22 cellular contexts compared by ENCODE assay signal in genomic region chr12:58906917-58907316, GRCh38. TPM values are rescaled to one million over a fixed set of nuclear protein-coding genes. Genes with fewer than 3 reads are reported as not detected.
"Had no signal": no experiment of that assay in that cellular context is flagged by ENCODE, and none has a peak within 500 bp of the region (broad histone marks: within the 10 kb centered on the region; RNA-seq: fewer than 3 reads in every experiment).

No MANE protein-coding gene starts in this region.

- H3K4me3 ChIP-seq: hepatocyte, smooth muscle cell, transverse colon, vagina had no signal

- H2AFZ ChIP-seq: hepatocyte had no signal

- H3K27me3 ChIP-seq: hepatocyte, transverse colon, vagina had no signal

- H3K27ac ChIP-seq: hepatocyte, transverse colon, vagina had no signal

- ATAC-seq: activated CD8-positive, alpha-beta T cell treated with anti-CD3 and anti-CD28 coated beads, Interleukin-2, amount 10 ng/mL, durations not matched to agents 7 days and 5 days; activated naive CD4-positive, alpha-beta T cell treated with anti-CD3 and anti-CD28 coated beads, Interleukin-2, amount 50 U/mL, for 72 hours; left lobe of liver; natural killer cell treated with Interleukin-12 subunit alpha and Interleukin-12 subunit beta and Interleukin-15 and Interleukin-18, amount 100 ng/mL, for 72 hours; right cardiac atrium; stimulated activated naive CD8-positive, alpha-beta T cell treated with anti-CD3 and anti-CD28 coated beads, Interleukin-15, Interleukin-2, amounts not matched to agents 100 U/mL and 50 U/mL, for 24 hours; T-helper 17 cell had no signal

- H3K9me3 ChIP-seq: transverse colon, vagina had no signal

- DNase-seq: activated B cell treated with CpG ODN at 0.5 μM for 24 hours; activated CD4-positive, alpha-beta T cell treated with anti-CD3 and anti-CD28 coated beads for 48 hours; activated CD8-positive, alpha-beta memory T cell treated with anti-CD3 and anti-CD28 coated beads, Interleukin-2, amount 50 U/mL, for 4 hours; activated CD8-positive, alpha-beta T cell treated with anti-CD3 and anti-CD28 coated beads, Interleukin-2, amount 10 ng/mL, durations not matched to agents 7 days and 5 days; activated gamma-delta T cell; activated T-cell treated with anti-CD3 and anti-CD28 coated beads, Interleukin-2, amount 50 U/mL, for 48 hours; cortex of kidney; effector memory CD4-positive, alpha-beta T cell; islet precursor cell; occipital lobe; right cardiac atrium; stimulated activated naive CD8-positive, alpha-beta T cell treated with anti-CD3 and anti-CD28 coated beads, Interleukin-15, Interleukin-2, amounts not matched to agents 100 U/mL and 50 U/mL, for 24 hours; T-helper 17 cell; transverse colon had no signal

- H3K9me3 Mint-ChIP-seq: natural killer cell treated with Interleukin-12 subunit alpha and Interleukin-12 subunit beta and Interleukin-15 and Interleukin-18, amount 100 ng/mL, for 72 hours had no signal

- H3K27me3 Mint-ChIP-seq: activated B cell treated with CpG ODN at 0.5 μM for 24 hours; central memory CD8-positive, alpha-beta T cell; natural killer cell treated with Interleukin-12 subunit alpha and Interleukin-12 subunit beta and Interleukin-15 and Interleukin-18, amount 100 ng/mL, for 72 hours; progenitor cell of endocrine pancreas; T-helper 17 cell had no signal

- H3K27ac Mint-ChIP-seq: activated B cell treated with CpG ODN at 0.5 μM for 24 hours; activated CD8-positive, alpha-beta T cell treated with anti-CD3 and anti-CD28 coated beads, Interleukin-2, amount 10 ng/mL, durations not matched to agents 7 days and 5 days; activated naive CD4-positive, alpha-beta T cell treated with anti-CD3 and anti-CD28 coated beads, Interleukin-2, amount 50 U/mL, for 72 hours; natural killer cell treated with Interleukin-12 subunit alpha and Interleukin-12 subunit beta and Interleukin-15 and Interleukin-18, amount 100 ng/mL, for 72 hours; progenitor cell of endocrine pancreas; T-helper 17 cell had no signal

- H3K4me3 Mint-ChIP-seq: activated B cell treated with CpG ODN at 0.5 μM for 24 hours; activated CD8-positive, alpha-beta T cell treated with anti-CD3 and anti-CD28 coated beads, Interleukin-2, amount 10 ng/mL, durations not matched to agents 7 days and 5 days; central memory CD8-positive, alpha-beta T cell; natural killer cell treated with Interleukin-12 subunit alpha and Interleukin-12 subunit beta and Interleukin-15 and Interleukin-18, amount 100 ng/mL, for 72 hours; T-helper 17 cell had no signal

- H3K4me2 ChIP-seq: hepatocyte, smooth muscle cell had no signal

- H3K36me3 Mint-ChIP-seq: activated naive CD4-positive, alpha-beta T cell treated with anti-CD3 and anti-CD28 coated beads, Interleukin-2, amount 50 U/mL, for 72 hours; natural killer cell treated with Interleukin-12 subunit alpha and Interleukin-12 subunit beta and Interleukin-15 and Interleukin-18, amount 100 ng/mL, for 72 hours had no signal

- H3K4me1 Mint-ChIP-seq: activated B cell treated with CpG ODN at 0.5 μM for 24 hours; central memory CD8-positive, alpha-beta T cell; T-helper 17 cell had no signal

RNA-seq across cellular contexts. Expression of gene LRIG3, which starts 13.4 kb away (rescaled TPM):
- total RNA-seq: activated B cell treated with CpG ODN at 0.5 μM for 24 hours; activated CD8-positive, alpha-beta T cell treated with anti-CD3 and anti-CD28 coated beads, Interleukin-2, amount 10 ng/mL, durations not matched to agents 7 days and 5 days; activated naive CD4-positive, alpha-beta T cell treated with anti-CD3 and anti-CD28 coated beads, Interleukin-2, amount 50 U/mL, for 72 hours; natural killer cell treated with Interleukin-12 subunit alpha and Interleukin-12 subunit beta and Interleukin-15 and Interleukin-18, amount 100 ng/mL, for 72 hours; T-helper 17 cell had no signal
